Comparison of ENCODE assay signal across 29 cellular contexts in the genomic region with DNA sequence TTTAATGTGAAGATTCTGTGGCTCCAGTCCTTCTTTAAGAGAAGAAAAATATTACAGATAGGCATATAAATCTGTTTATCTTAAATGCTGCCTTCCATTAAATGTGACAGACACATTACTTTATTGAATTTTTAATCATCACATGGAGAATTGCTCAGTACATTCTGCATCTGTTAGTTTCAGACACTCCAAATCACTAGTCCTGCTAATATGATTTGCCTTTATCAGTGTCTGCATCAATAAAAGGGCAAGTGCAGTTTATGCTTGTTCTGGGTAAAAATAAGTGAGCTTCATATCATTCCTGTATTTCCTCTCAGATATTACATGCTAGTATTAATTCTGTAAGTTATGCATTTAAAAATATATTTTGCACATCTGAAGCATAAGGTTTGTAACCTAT.
DNase-seq lines count a peak whose midpoint lies in the region; ATAC-seq and TF ChIP-seq lines count a peak whose summit lies in the region.
"Had no signal": no experiment of that assay in that cellular context is flagged by ENCODE, and none has a peak within 500 bp of the region (broad histone marks: within the 10 kb centered on the region; RNA-seq: fewer than 3 reads in every experiment).

No MANE protein-coding gene starts in this region.

- H3K9me3 ChIP-seq in SK-N-SH (no peaks in the 10 kb centered on the region), GM23248 (ENCODE audit: low read depth) (no peaks in the 10 kb centered on the region)
- H3K9me3 ChIP-seq: A549; BE2C; BLaER1; BLaER1 treated with 17β-estradiol and CSF1 and Interleukin-3, amounts not matched to agents 10 nM and 100 nM; Caco-2 had no signal

- H3K27me3 ChIP-seq in SK-N-SH (ENCODE audit: insufficient read depth): no peaks in the 10 kb centered on the region
- no peaks in the 10 kb centered on the region for H3K27me3 ChIP-seq in GM23248 (replicated peaks; ENCODE audit: insufficient read depth)
- H3K27me3 ChIP-seq: BE2C; BLaER1; BLaER1 treated with 17β-estradiol and CSF1 and Interleukin-3, amounts not matched to agents 10 nM and 100 nM had no signal

- POLR2A ChIA-PET in SK-N-SH (lab: Yijun Ruan, JAX): no interaction called here

- in situ Hi-C loops in GM23248 (cut with MboI): no loop called here

- H3K9ac ChIP-seq in SK-N-SH (no peak overlapping the region), GM23248 (no peak overlapping the region)
- H3K9ac ChIP-seq: BLaER1; BLaER1 treated with 17β-estradiol and CSF1 and Interleukin-3, amounts not matched to agents 10 nM and 100 nM had no signal

- H3K36me3 ChIP-seq in SK-N-SH (replicated peaks in 1 of 2; ENCODE audit: control insufficient read depth in 1 of 2, insufficient read depth in 2 of 2, low read length in 1 of 2) (no peaks in the 10 kb centered on the region), GM23248 (ENCODE audit: low read depth) (no peaks in the 10 kb centered on the region)
- H3K36me3 ChIP-seq: BE2C; BLaER1; BLaER1 treated with 17β-estradiol and CSF1 and Interleukin-3, amounts not matched to agents 10 nM and 100 nM had no signal

- H3K4me1 ChIP-seq in SK-N-SH (ENCODE audit: control insufficient read depth in 1 of 2, insufficient read depth in 2 of 2, low read depth in 1 of 2, low read length in 1 of 2) (no peaks in the 10 kb centered on the region; a peak in 1 of 4 replicates), GM23248 (ENCODE audit: insufficient read depth) (no peaks in the 10 kb centered on the region)
- H3K4me1 ChIP-seq: A549; BE2C; BLaER1; BLaER1 treated with 17β-estradiol and CSF1 and Interleukin-3, amounts not matched to agents 10 nM and 100 nM; Caco-2 had no signal

- peak in 1 of 2 experiments; percentile 54; a peak in 1 of 4 replicates for TF ChIP-seq EP300 in SK-N-SH (IDR thresholded peaks at IDR 0.05; ENCODE audit: borderline replicate concordance in 1 of 2, low read depth in 1 of 2, low read length in 1 of 2)

- peak; percentile 11 for DNase-seq in SK-N-SH
- peak; percentile 74 for DNase-seq in SK-N-DZ (ENCODE audit: low spot score)
- DNase-seq in GM23248: no peak
- DNase-seq: 8988T; ACHN; AML-193; BE2C; C1 segment of cervical spinal cord; Caco-2; Calu3; CD4-positive, alpha-beta memory T cell; CD4-positive, alpha-beta T cell; CD4-positive, CD25-positive, alpha-beta regulatory T cell; CD8-positive, alpha-beta memory T cell; CD8-positive, alpha-beta T cell; COR-L47; DMS 273 treated with DMSO at 0.1 percent for 48 hours; DMS153; DMS53; DMS79; DMS79 treated with DMSO at 0.1 percent for 48 hours; DND-41; EL had no signal

- H3K79me2 ChIP-seq in SK-N-SH (ENCODE audit: insufficient read depth): no peaks in the 10 kb centered on the region
- H3K79me2 ChIP-seq in GM23248 (ENCODE audit: insufficient read depth): no peaks in the 10 kb centered on the region

- peak overlapping the region in 1 of 2 experiments; percentile 86; a peak in 2 of 4 replicates for H3K27ac ChIP-seq in SK-N-SH (ENCODE audit: low read depth in 2 of 2, low read length in 1 of 2)
- no peak overlapping the region for H3K27ac ChIP-seq in GM23248
- H3K27ac ChIP-seq: 22Rv1; A549; BLaER1; BLaER1 treated with 17β-estradiol and CSF1 and Interleukin-3, amounts not matched to agents 10 nM and 100 nM; C4-2B had no signal

- H3K9me2 ChIP-seq in SK-N-SH (no peaks in the 10 kb centered on the region), GM23248 (ENCODE audit: insufficient read depth) (no peaks in the 10 kb centered on the region)

- no peak for TF ChIP-seq CTCF in SK-N-SH (IDR thresholded peaks at IDR 0.05)

- H2AFZ ChIP-seq in SK-N-SH (ENCODE audit: low read depth) (no peak overlapping the region), GM23248 (no peak overlapping the region)

- no peak overlapping the region for H3K4me3 ChIP-seq in SK-N-SH (ENCODE audit: low read depth in 2 of 2, low read length in 1 of 2)
- no peak overlapping the region for H3K4me3 ChIP-seq in GM23248
- H3K4me3 ChIP-seq: A549; BLaER1; BLaER1 treated with 17β-estradiol and CSF1 and Interleukin-3, amounts not matched to agents 10 nM and 100 nM had no signal

- no peaks in the 10 kb centered on the region for H3F3A ChIP-seq in SK-N-SH (replicated peaks; ENCODE audit: insufficient read depth)
- no peaks in the 10 kb centered on the region for H3F3A ChIP-seq in GM23248 (ENCODE audit: insufficient read depth)

- no peaks in the 10 kb centered on the region for H4K20me1 ChIP-seq in SK-N-SH (ENCODE audit: insufficient read depth)
- H4K20me1 ChIP-seq in GM23248 (ENCODE audit: insufficient read depth): no peaks in the 10 kb centered on the region
- H4K20me1 ChIP-seq: BLaER1; BLaER1 treated with 17β-estradiol and CSF1 and Interleukin-3, amounts not matched to agents 10 nM and 100 nM had no signal

- no peak for TF ChIP-seq RAD21 in SK-N-SH (IDR thresholded peaks at IDR 0.05; ENCODE audit: low read length)

- CTCF ChIA-PET in SK-N-SH (lab: Yijun Ruan, JAX): no interaction called here

- H3K4me2 ChIP-seq in SK-N-SH (no peak overlapping the region), GM23248 (ENCODE audit: unreplicated experiment) (no peak overlapping the region)
- H3K4me2 ChIP-seq: A549; BLaER1; BLaER1 treated with 17β-estradiol and CSF1 and Interleukin-3, amounts not matched to agents 10 nM and 100 nM had no signal

- no peak for ATAC-seq in SK-N-SH treated with all-trans-retinoic acid at 6 μM for 48 hours
- ATAC-seq: A549; CD8-positive, alpha-beta T cell had no signal

TF ChIP-seq in SK-N-SH, 30 proteins besides CTCF, POLR2A, EP300 and RAD21 (continues in another document):
- TF ChIP-seq TEAD4 (IDR thresholded peaks at IDR 0.05; ENCODE audit: borderline replicate concordance, insufficient read depth) (no peak), YY1 (IDR thresholded peaks at IDR 0.05; ENCODE audit: low read depth) (no peak), JUND (IDR thresholded peaks at IDR 0.05) (no peak), CHD2 (IDR thresholded peaks at IDR 0.05; ENCODE audit: low read length, partially characterized antibody) (no peak), RCOR1 (IDR thresholded peaks at IDR 0.05; ENCODE audit: low read length) (peak; percentile 57; the same call in 1 of the 2 replicates), SIN3A (IDR thresholded peaks at IDR 0.05; ENCODE audit: borderline replicate concordance, low read depth, low read length) (no peak), POLR2AphosphoS5 (IDR thresholded peaks at IDR 0.05; ENCODE audit: low read depth, low read length) (no peak)
- TF ChIP-seq, protein P1, sequence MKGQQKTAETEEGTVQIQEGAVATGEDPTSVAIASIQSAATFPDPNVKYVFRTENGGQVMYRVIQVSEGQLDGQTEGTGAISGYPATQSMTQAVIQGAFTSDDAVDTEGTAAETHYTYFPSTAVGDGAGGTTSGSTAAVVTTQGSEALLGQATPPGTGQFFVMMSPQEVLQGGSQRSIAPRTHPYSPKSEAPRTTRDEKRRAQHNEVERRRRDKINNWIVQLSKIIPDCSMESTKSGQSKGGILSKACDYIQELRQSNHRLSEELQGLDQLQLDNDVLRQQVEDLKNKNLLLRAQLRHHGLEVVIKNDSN (IDR thresholded peaks at IDR 0.05; ENCODE audit: borderline replicate concordance, low read depth): no peak
- TF ChIP-seq, protein P2, sequence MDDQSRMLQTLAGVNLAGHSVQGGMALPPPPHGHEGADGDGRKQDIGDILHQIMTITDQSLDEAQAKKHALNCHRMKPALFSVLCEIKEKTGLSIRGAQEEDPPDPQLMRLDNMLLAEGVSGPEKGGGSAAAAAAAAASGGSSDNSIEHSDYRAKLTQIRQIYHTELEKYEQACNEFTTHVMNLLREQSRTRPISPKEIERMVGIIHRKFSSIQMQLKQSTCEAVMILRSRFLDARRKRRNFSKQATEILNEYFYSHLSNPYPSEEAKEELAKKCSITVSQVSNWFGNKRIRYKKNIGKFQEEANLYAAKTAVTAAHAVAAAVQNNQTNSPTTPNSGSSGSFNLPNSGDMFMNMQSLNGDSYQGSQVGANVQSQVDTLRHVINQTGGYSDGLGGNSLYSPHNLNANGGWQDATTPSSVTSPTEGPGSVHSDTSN (IDR thresholded peaks at IDR 0.05): no peak
- TF ChIP-seq, protein P3, sequence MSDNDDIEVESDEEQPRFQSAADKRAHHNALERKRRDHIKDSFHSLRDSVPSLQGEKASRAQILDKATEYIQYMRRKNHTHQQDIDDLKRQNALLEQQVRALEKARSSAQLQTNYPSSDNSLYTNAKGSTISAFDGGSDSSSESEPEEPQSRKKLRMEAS (IDR thresholded peaks at IDR 0.05; ENCODE audit: low read depth): no peak

TF ChIP-seq in SK-N-SH treated with all-trans-retinoic acid at 6 μM for 48 hours, 23 proteins besides CTCF, POLR2A, EP300 and RAD21 (continues in another document):
- TF ChIP-seq PPARA (CRISPR knock-in tag; IDR thresholded peaks at IDR 0.05; ENCODE audit: borderline replicate concordance) (no peak), GLIS3 (CRISPR knock-in tag; IDR thresholded peaks at IDR 0.05) (no peak), ZFP30 (CRISPR knock-in tag; IDR thresholded peaks at IDR 0.05) (no peak)
- TF ChIP-seq, protein P4, sequence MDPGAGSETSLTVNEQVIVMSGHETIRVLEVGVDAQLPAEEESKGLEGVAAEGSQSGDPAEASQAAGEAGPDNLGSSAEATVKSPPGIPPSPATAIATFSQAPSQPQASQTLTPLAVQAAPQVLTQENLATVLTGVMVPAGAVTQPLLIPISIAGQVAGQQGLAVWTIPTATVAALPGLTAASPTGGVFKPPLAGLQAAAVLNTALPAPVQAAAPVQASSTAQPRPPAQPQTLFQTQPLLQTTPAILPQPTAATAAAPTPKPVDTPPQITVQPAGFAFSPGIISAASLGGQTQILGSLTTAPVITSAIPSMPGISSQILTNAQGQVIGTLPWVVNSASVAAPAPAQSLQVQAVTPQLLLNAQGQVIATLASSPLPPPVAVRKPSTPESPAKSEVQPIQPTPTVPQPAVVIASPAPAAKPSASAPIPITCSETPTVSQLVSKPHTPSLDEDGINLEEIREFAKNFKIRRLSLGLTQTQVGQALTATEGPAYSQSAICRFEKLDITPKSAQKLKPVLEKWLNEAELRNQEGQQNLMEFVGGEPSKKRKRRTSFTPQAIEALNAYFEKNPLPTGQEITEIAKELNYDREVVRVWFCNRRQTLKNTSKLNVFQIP (CRISPR knock-in tag; IDR thresholded peaks at IDR 0.05; ENCODE audit: borderline replicate concordance, low read depth): no peak
- TF ChIP-seq, protein P5, sequence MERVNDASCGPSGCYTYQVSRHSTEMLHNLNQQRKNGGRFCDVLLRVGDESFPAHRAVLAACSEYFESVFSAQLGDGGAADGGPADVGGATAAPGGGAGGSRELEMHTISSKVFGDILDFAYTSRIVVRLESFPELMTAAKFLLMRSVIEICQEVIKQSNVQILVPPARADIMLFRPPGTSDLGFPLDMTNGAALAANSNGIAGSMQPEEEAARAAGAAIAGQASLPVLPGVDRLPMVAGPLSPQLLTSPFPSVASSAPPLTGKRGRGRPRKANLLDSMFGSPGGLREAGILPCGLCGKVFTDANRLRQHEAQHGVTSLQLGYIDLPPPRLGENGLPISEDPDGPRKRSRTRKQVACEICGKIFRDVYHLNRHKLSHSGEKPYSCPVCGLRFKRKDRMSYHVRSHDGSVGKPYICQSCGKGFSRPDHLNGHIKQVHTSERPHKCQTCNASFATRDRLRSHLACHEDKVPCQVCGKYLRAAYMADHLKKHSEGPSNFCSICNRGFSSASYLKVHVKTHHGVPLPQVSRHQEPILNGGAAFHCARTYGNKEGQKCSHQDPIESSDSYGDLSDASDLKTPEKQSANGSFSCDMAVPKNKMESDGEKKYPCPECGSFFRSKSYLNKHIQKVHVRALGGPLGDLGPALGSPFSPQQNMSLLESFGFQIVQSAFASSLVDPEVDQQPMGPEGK (CRISPR knock-in tag; IDR thresholded peaks at IDR 0.05; ENCODE audit: borderline replicate concordance): no peak
